Comparison of ENCODE assay signal across 2 cellular contexts in genomic region chr3:61760783-61761182, GRCh38.
DNase-seq lines count a peak whose midpoint lies in the region; TF ChIP-seq lines count a peak whose summit lies in the region.
"Not testable (repeated sequence)": the region's sequence is repeated elsewhere in the genome, so short reads cannot be mapped to it uniquely, and the experiment has no call there.

No MANE protein-coding gene starts in this region.

- not testable (repeated sequence) for H3K4me1 ChIP-seq in HEK293 (ENCODE audit: control insufficient read depth, insufficient read depth, low read length)

- not testable (repeated sequence) for H3K4me3 Mint-ChIP-seq in glutamatergic neuron (ENCODE audit: unreplicated experiment)

- not testable (repeated sequence) for H3K9me3 Mint-ChIP-seq in glutamatergic neuron (ENCODE audit: unreplicated experiment)

- H3K36me3 Mint-ChIP-seq in glutamatergic neuron (ENCODE audit: unreplicated experiment), result not testable (repeated sequence)

- not testable (repeated sequence) for H3K27me3 Mint-ChIP-seq in glutamatergic neuron (ENCODE audit: unreplicated experiment)

- not testable (repeated sequence) for H3K27ac ChIP-seq in HEK293 (ENCODE audit: extremely low read depth, low read depth, low read length)

- not testable (repeated sequence) for H3K36me3 ChIP-seq in HEK293 (ENCODE audit: control insufficient read depth in 2 of 2, insufficient read depth in 1 of 2, low read length in 2 of 2)

- not testable (repeated sequence) for H3K4me1 Mint-ChIP-seq in glutamatergic neuron (ENCODE audit: low read depth, unreplicated experiment)

- not testable (repeated sequence) for DNase-seq in glutamatergic neuron

- POLR2A ChIA-PET in HEK293 (lab: Yijun Ruan, JAX), result not testable (repeated sequence)

- peak overlapping the region; percentile 45 for H3K27ac Mint-ChIP-seq in glutamatergic neuron (ENCODE audit: unreplicated experiment)

- H3K4me3 ChIP-seq in HEK293 (ENCODE audit: low read depth, low read length), result not testable (repeated sequence)

- CTCF ChIA-PET in HEK293 (lab: Yijun Ruan, JAX), result not testable (repeated sequence)

- not testable (repeated sequence) for H3K9me3 ChIP-seq in HEK293 (ENCODE audit: control insufficient read depth, insufficient read depth, low read depth, low read length)

- TF ChIP-seq CTCF in HEK293 (tag by site-specific recombination; IDR thresholded peaks at IDR 0.05); glutamatergic neuron (IDR thresholded peaks at IDR 0.05; ENCODE audit: partially characterized antibody, unreplicated experiment): not testable (repeated sequence)

TF ChIP-seq in HEK293, 187 proteins besides CTCF, POLR2A, EP300 and RAD21:
- peak; percentile 59; the same call in 1 of the 2 replicates for TF ChIP-seq ZNF146 (tag by site-specific recombination; IDR thresholded peaks at IDR 0.05)
TF ChIP-seq in HEK293: peak in this region for 1; not testable (repeated sequence) for 186.
